Comparison of ENCODE assay signal across 1 cellular context in the genomic region with DNA sequence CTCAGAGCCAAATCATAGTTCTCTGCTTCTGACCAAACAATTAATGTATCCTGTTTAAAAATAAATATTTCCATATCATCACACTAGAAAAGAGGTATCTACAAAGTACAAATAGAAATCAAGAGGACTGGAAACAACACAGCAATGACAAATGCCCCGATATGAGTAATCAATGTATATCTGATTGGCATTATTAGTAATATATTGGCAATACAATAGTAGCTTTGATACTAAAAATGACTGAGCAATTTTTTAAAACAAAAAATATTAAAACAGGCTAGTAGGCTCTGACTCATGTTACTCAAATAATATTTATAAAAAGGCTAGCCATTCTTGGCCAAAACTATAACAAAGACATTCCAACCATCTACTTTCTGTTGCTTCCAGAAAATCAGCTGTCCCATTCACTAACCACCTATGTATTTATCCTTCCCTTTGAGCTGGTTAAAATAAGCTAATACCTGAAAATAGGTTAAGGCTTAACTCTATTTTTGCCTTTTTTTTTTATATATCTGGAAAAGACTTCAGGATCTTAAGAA.
A peak's percentile ranks its signal among the peaks of the same experiment; 100 is the strongest.
TF ChIP-seq lines count a peak whose summit lies in the region.

No MANE protein-coding gene starts in this region.

TF ChIP-seq in IMR-90, 13 proteins besides CTCF, POLR2A, EP300 and RAD21:
- TF ChIP-seq CHD1 (IDR thresholded peaks at IDR 0.05; ENCODE audit: low read depth, low read length), result no peak
- 0 out of 2 replicates have a peak, but pooled peaks have one; percentile 13 for TF ChIP-seq FOS (IDR thresholded peaks at IDR 0.05; ENCODE audit: low read depth, low read length)
